22 cellular contexts compared by ENCODE assay signal in genomic region chr14:79575032-79575431, GRCh38.
DNase-seq lines count a peak whose midpoint lies in the region; ATAC-seq and TF ChIP-seq lines count a peak whose summit lies in the region.
"Had no signal": no experiment of that assay in that cellular context is flagged by ENCODE, and none has a peak within 500 bp of the region (broad histone marks: within the 10 kb centered on the region; RNA-seq: fewer than 3 reads in every experiment).

No MANE protein-coding gene starts in this region.

- H2AFZ ChIP-seq in neural progenitor cell (replicated peaks), result no peak overlapping the region
- H2AFZ ChIP-seq: GM23248 had no signal

- H3K4me1 ChIP-seq in neural progenitor cell (peaks cover 70% of the 10 kb centered on the region), colonic mucosa (no peaks in the 10 kb centered on the region)

- H3K27ac Mint-ChIP-seq in mesothelial cell of epicardium (peak overlapping the region; percentile 58), neural progenitor cell (no peak overlapping the region)
- H3K27ac Mint-ChIP-seq: B cell; CD4-positive, CD25-positive, alpha-beta regulatory T cell; CD8-positive, alpha-beta memory T cell; HFFc6 had no signal

- H3K9me3 ChIP-seq in neural progenitor cell (ENCODE audit: low read depth) (no peaks in the 10 kb centered on the region), colonic mucosa (no peaks in the 10 kb centered on the region)
- H3K9me3 ChIP-seq: BLaER1 had no signal

- intact Hi-C loops in colonic mucosa (cut with DNase I), result no loop called here

- TF ChIP-seq CTCF in mesothelial cell of epicardium (IDR thresholded peaks at IDR 0.05; ENCODE audit: unreplicated experiment) (no peak), neural progenitor cell (IDR thresholded peaks at IDR 0.05) (no peak), colonic mucosa (IDR thresholded peaks at IDR 0.05) (no peak)

- H3K27ac ChIP-seq in neural progenitor cell (peak overlapping the region; percentile 59), colonic mucosa (no peak overlapping the region)
- H3K27ac ChIP-seq: BLaER1, C4-2B, GM23248 had no signal

- no peaks in the 10 kb centered on the region for H4K20me1 ChIP-seq in neural progenitor cell (ENCODE audit: low read depth)
- H4K20me1 ChIP-seq: BLaER1 had no signal

- H3K27me3 ChIP-seq in neural progenitor cell (no peaks in the 10 kb centered on the region), colonic mucosa (no peaks in the 10 kb centered on the region)
- H3K27me3 ChIP-seq: BLaER1 had no signal

- CTCF ChIA-PET in HEK293T (lab: Yijun Ruan, JAX), result no interaction called here

- no peak overlapping the region for H3K9ac ChIP-seq in neural progenitor cell
- no peak overlapping the region for H3K9ac ChIP-seq in colonic mucosa (ENCODE audit: low read depth in 2 of 2, low read length in 2 of 2)
- H3K9ac ChIP-seq: BLaER1, GM23248 had no signal

- peaks cover 54% of the 10 kb centered on the region for H3K4me1 Mint-ChIP-seq in mesothelial cell of epicardium
- peaks cover 48% of the 10 kb centered on the region for H3K4me1 Mint-ChIP-seq in neural progenitor cell
- H3K4me1 Mint-ChIP-seq: B cell; CD4-positive, CD25-positive, alpha-beta regulatory T cell; CD8-positive, alpha-beta memory T cell had no signal

- peak overlapping the region; percentile 67 for H3K4me2 ChIP-seq in neural progenitor cell
- H3K4me2 ChIP-seq: BLaER1 had no signal

- H3F3A ChIP-seq in neural progenitor cell (ENCODE audit: low read depth), result peaks cover 16% of the 10 kb centered on the region

- H3K4me3 Mint-ChIP-seq in mesothelial cell of epicardium, result no peak overlapping the region
- no peak overlapping the region for H3K4me3 Mint-ChIP-seq in neural progenitor cell
- H3K4me3 Mint-ChIP-seq: B cell; CD4-positive, CD25-positive, alpha-beta regulatory T cell; CD8-positive, alpha-beta memory T cell; HFFc6 had no signal

- no peaks in the 10 kb centered on the region for H3K79me2 ChIP-seq in neural progenitor cell (ENCODE audit: low read depth)

- DNase-seq in HEK293T (ENCODE audit: extremely low spot score) (no peak), amniotic epithelial cell (ENCODE audit: low read depth) (peak; percentile 67), mesothelial cell of epicardium (ENCODE audit: low spot score in 2 of 2, unreplicated experiment in 2 of 2) (no peak), neural progenitor cell (ENCODE audit: low spot score) (peak; percentile 71), colonic mucosa (no peak)
- DNase-seq: CD4-positive, CD25-positive, alpha-beta regulatory T cell; CD8-positive, alpha-beta memory T cell; DMS 273 treated with DMSO at 0.1 percent for 48 hours; DMS79; EL; GDM1; GM23248; H7; HCEC 1CT; HFFc6 had no signal

- H3K27me3 Mint-ChIP-seq in mesothelial cell of epicardium (ENCODE audit: low read depth) (no peaks in the 10 kb centered on the region), neural progenitor cell (ENCODE audit: insufficient read depth, low read depth) (no peaks in the 10 kb centered on the region)
- H3K27me3 Mint-ChIP-seq: B cell; CD4-positive, CD25-positive, alpha-beta regulatory T cell; CD8-positive, alpha-beta memory T cell had no signal

- H3K4me3 ChIP-seq in neural progenitor cell (no peak overlapping the region), colonic mucosa (no peak overlapping the region)
- H3K4me3 ChIP-seq: BLaER1, GM12878, GM23248 had no signal

- H3K9me3 Mint-ChIP-seq in mesothelial cell of epicardium, result no peaks in the 10 kb centered on the region
- H3K9me3 Mint-ChIP-seq in neural progenitor cell, result no peaks in the 10 kb centered on the region

- ATAC-seq in HG03039 (IDR thresholded peaks at IDR 0.05; ENCODE audit: unreplicated experiment) (no peak), GM21526 (IDR thresholded peaks at IDR 0.05; ENCODE audit: low FRiP score, unreplicated experiment) (no peak), GM21786 (IDR thresholded peaks at IDR 0.05; ENCODE audit: unreplicated experiment) (no peak)
- ATAC-seq: GM12878 had no signal

- POLR2A ChIA-PET in HEK293T (lab: Yijun Ruan, JAX), result no interaction called here

- no peaks in the 10 kb centered on the region for H3K36me3 Mint-ChIP-seq in mesothelial cell of epicardium
- H3K36me3 Mint-ChIP-seq in neural progenitor cell, result no peaks in the 10 kb centered on the region
- H3K36me3 Mint-ChIP-seq: CD4-positive, CD25-positive, alpha-beta regulatory T cell; CD8-positive, alpha-beta memory T cell had no signal

- H3K36me3 ChIP-seq in neural progenitor cell (peaks cover 6% of the 10 kb centered on the region), colonic mucosa (no peaks in the 10 kb centered on the region)
- H3K36me3 ChIP-seq: BLaER1 had no signal

TF ChIP-seq in HEK293T, 16 proteins besides CTCF, POLR2A, EP300 and RAD21:
- 0 out of 2 replicates have a peak, but pooled peaks have one; percentile 27 for TF ChIP-seq PKNOX1 (IDR thresholded peaks at IDR 0.05)
- TF ChIP-seq FOXK2 (IDR thresholded peaks at IDR 0.05), result no peak

Comparison
In these comparisons a context has a peak if more than half of its experiments do, and no peak if none do; other contexts are left out.
1. DNase-seq: peak in amniotic epithelial cell (single experiment) and neural progenitor cell (single experiment); none in HEK293T (single experiment), mesothelial cell of epicardium (0 of 2) and colonic mucosa (single experiment).